14 cellular contexts compared by ENCODE assay signal in the genomic region with DNA sequence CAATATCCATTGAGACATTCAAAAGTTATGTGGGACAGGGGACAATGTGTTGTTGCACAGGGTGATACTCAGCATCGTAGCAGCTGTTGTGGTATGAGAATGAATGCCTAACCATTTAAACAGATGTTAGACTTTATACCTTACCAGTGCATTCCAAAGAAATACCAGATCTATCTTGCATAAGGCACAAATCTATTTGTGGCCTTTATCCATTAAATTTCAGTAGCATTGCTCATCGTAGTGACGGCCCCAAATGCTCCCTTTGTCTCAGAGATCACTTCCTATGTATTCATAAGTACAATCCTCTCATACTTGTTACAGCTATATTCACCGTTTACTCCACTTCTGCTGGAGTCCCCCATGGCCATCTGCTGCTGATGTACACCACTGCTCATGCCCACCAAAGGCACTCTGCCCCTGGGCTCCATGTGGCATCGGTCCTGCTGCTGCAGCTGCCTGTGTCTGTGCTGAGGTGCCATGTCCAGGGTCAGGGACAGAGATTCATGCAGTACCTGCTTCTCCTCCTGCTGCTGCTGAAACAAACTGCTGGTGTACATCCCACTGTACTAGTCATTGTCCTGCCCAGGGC.
DNase-seq lines count a peak whose midpoint lies in the region; ATAC-seq, FAIRE-seq and TF ChIP-seq lines count a peak whose summit lies in the region.
"Had no signal": no experiment of that assay in that cellular context is flagged by ENCODE, and none has a peak within 500 bp of the region (broad histone marks: within the 10 kb centered on the region; RNA-seq: fewer than 3 reads in every experiment).

No MANE protein-coding gene starts in this region.

- no peak for FAIRE-seq in A549 (lab: Jason Lieb, UNC)

- H3K4me2 ChIP-seq in A549: peak overlapping the region; percentile 17; the same call in 2 of the 3 replicates

- H3K9me3 ChIP-seq in A549: no peaks in the 10 kb centered on the region
- no peaks in the 10 kb centered on the region for H3K9me3 ChIP-seq in colonic mucosa
- no peaks in the 10 kb centered on the region for H3K9me3 ChIP-seq in liver (ENCODE audit: control insufficient read depth in 4 of 4, low read length in 3 of 4)
- H3K9me3 ChIP-seq: BLaER1 had no signal

- no peak overlapping the region for H3K9ac ChIP-seq in colonic mucosa (ENCODE audit: low read depth in 2 of 2, low read length in 2 of 2)
- no peak overlapping the region for H3K9ac ChIP-seq in liver (ENCODE audit: low read depth in 1 of 2, low read length in 2 of 2)
- H3K9ac ChIP-seq: BLaER1 had no signal

- intact Hi-C loops in colonic mucosa (cut with DNase I): loop anchor here (10.0 kb wide), 1 partner anchor 280 kb away; no protein-coding TSS in a partner anchor
- intact Hi-C loops in CD14-positive monocyte (cut with micrococcal nuclease): loop anchor here (2.0 to 5.0 kb wide), 2 partner anchors 98 kb away; a partner anchor contains a TSS
- intact Hi-C loops in activated T-helper 1 cell treated with anti-CD3 and anti-CD28 coated beads, Interleukin-12 subunit alpha, Interleukin-12 subunit beta, Interleukin-2, Interleukin-4 antibody, amounts not matched to agents 30 ng/mL and 10 ng/mL and 1 ng/mL, durations not matched to agents 14 hours and 24 hours and 36 hours (cut with micrococcal nuclease): loop anchor here (5.0 kb wide), 1 partner anchor 1432 kb away; no protein-coding TSS in a partner anchor

- CTCF ChIA-PET in A549 (lab: Yijun Ruan, JAX): interaction anchor here (0.9 to 2.7 kb wide), 5 partner anchors 16 to 292 kb away, joined by 3 to 26 read pairs (median 7); a partner anchor contains a TSS

- no peak overlapping the region for H3K4me3 ChIP-seq in A549
- H3K4me3 ChIP-seq in colonic mucosa: no peak overlapping the region
- H3K4me3 ChIP-seq in liver (ENCODE audit: low read depth in 1 of 3, low read length in 3 of 3): no peak overlapping the region
- H3K4me3 ChIP-seq: BLaER1 had no signal

- H3K4me1 ChIP-seq in A549 (peaks cover 9% of the 10 kb centered on the region; the same call in 2 of the 3 replicates), colonic mucosa (no peaks in the 10 kb centered on the region), liver (ENCODE audit: control insufficient read depth in 4 of 4, insufficient read depth in 4 of 4, low read length in 3 of 4) (peaks cover 0 to 24% (median 14%) of the 10 kb centered on the region in 4 donors)

- H3K36me3 ChIP-seq in colonic mucosa (no peaks in the 10 kb centered on the region), liver (ENCODE audit: control insufficient read depth in 4 of 4, insufficient read depth in 3 of 4, low read depth in 1 of 4, low read length in 3 of 4) (no peaks in the 10 kb centered on the region)
- H3K36me3 ChIP-seq: BLaER1 had no signal

- no peaks in the 10 kb centered on the region for H3K36me3 Mint-ChIP-seq in CD14-positive monocyte
- H3K36me3 Mint-ChIP-seq in activated T-helper 1 cell treated with anti-CD3 and anti-CD28 coated beads, Interleukin-12 subunit alpha, Interleukin-12 subunit beta, Interleukin-2, Interleukin-4 antibody, amounts not matched to agents 30 ng/mL and 10 ng/mL and 1 ng/mL, durations not matched to agents 14 hours and 24 hours and 36 hours (ENCODE audit: low read depth): no peaks in the 10 kb centered on the region
- H3K36me3 Mint-ChIP-seq: immature natural killer cell had no signal

- ATAC-seq in A549: peak; percentile 67 to 79
- ATAC-seq in HG03457 (IDR thresholded peaks at IDR 0.05; ENCODE audit: unreplicated experiment): no peak
- ATAC-seq: stimulated activated naive CD8-positive, alpha-beta T cell treated with anti-CD3 and anti-CD28 coated beads, Interleukin-15, amount 100 ng/mL, for 72 hours had no signal

- H3K27me3 ChIP-seq in colonic mucosa (no peaks in the 10 kb centered on the region), liver (ENCODE audit: control insufficient read depth in 4 of 4, insufficient read depth in 4 of 4, low read length in 3 of 4) (no peaks in the 10 kb centered on the region)
- H3K27me3 ChIP-seq: BLaER1 had no signal

- H3K27me3 Mint-ChIP-seq in CD14-positive monocyte (ENCODE audit: low read depth in 3 of 3): peaks cover 0 to 3% (median 0%) of the 10 kb centered on the region in 3 donors
- H3K27me3 Mint-ChIP-seq in activated T-helper 1 cell treated with anti-CD3 and anti-CD28 coated beads, Interleukin-12 subunit alpha, Interleukin-12 subunit beta, Interleukin-2, Interleukin-4 antibody, amounts not matched to agents 30 ng/mL and 10 ng/mL and 1 ng/mL, durations not matched to agents 14 hours and 24 hours and 36 hours (ENCODE audit: insufficient read depth): peaks cover 6% of the 10 kb centered on the region
- H3K27me3 Mint-ChIP-seq: activated B cell treated with CpG ODN at 0.5 μM for 24 hours had no signal

- H3K4me3 Mint-ChIP-seq in CD14-positive monocyte: no peak overlapping the region
- H3K4me3 Mint-ChIP-seq in activated T-helper 1 cell treated with anti-CD3 and anti-CD28 coated beads, Interleukin-12 subunit alpha, Interleukin-12 subunit beta, Interleukin-2, Interleukin-4 antibody, amounts not matched to agents 30 ng/mL and 10 ng/mL and 1 ng/mL, durations not matched to agents 14 hours and 24 hours and 36 hours: no peak overlapping the region
- H3K4me3 Mint-ChIP-seq: activated B cell treated with CpG ODN at 0.5 μM for 24 hours; immature natural killer cell; stimulated activated naive CD8-positive, alpha-beta T cell treated with anti-CD3 and anti-CD28 coated beads, Interleukin-15, amount 100 ng/mL, for 72 hours had no signal

- no peak for TF ChIP-seq EP300 in A549 (IDR thresholded peaks at IDR 0.05)

- H3K9me3 Mint-ChIP-seq in CD14-positive monocyte: no peaks in the 10 kb centered on the region
- no peaks in the 10 kb centered on the region for H3K9me3 Mint-ChIP-seq in activated T-helper 1 cell treated with anti-CD3 and anti-CD28 coated beads, Interleukin-12 subunit alpha, Interleukin-12 subunit beta, Interleukin-2, Interleukin-4 antibody, amounts not matched to agents 30 ng/mL and 10 ng/mL and 1 ng/mL, durations not matched to agents 14 hours and 24 hours and 36 hours
- H3K9me3 Mint-ChIP-seq: activated B cell treated with CpG ODN at 0.5 μM for 24 hours; immature natural killer cell; stimulated activated naive CD8-positive, alpha-beta T cell treated with anti-CD3 and anti-CD28 coated beads, Interleukin-15, amount 100 ng/mL, for 72 hours had no signal

- peak overlapping the region in 1 of 7 donors; percentile 53 for H3K27ac Mint-ChIP-seq in CD14-positive monocyte
- H3K27ac Mint-ChIP-seq in activated T-helper 1 cell treated with anti-CD3 and anti-CD28 coated beads, Interleukin-12 subunit alpha, Interleukin-12 subunit beta, Interleukin-2, Interleukin-4 antibody, amounts not matched to agents 30 ng/mL and 10 ng/mL and 1 ng/mL, durations not matched to agents 14 hours and 24 hours and 36 hours: no peak overlapping the region
- H3K27ac Mint-ChIP-seq: activated B cell treated with CpG ODN at 0.5 μM for 24 hours; stimulated activated naive CD8-positive, alpha-beta T cell treated with anti-CD3 and anti-CD28 coated beads, Interleukin-15, amount 100 ng/mL, for 72 hours had no signal

- peak in 1 of 2 experiments; percentile 16 for DNase-seq in A549 (ENCODE audit: low read depth in 1 of 2, low spot score in 1 of 2)
- DNase-seq in M059J (ENCODE audit: low read depth): peak; percentile 91
- no peak for DNase-seq in colonic mucosa
- no peak for DNase-seq in effector CD4-positive, alpha-beta T cell
- no peak for DNase-seq in CD14-positive monocyte (ENCODE audit: low spot score)
- no peak for DNase-seq in activated T-helper 1 cell treated with anti-CD3 and anti-CD28 coated beads, Interleukin-12 subunit alpha, Interleukin-12 subunit beta, Interleukin-2, Interleukin-4 antibody, amounts not matched to agents 30 ng/mL and 10 ng/mL and 1 ng/mL, durations not matched to agents 14 hours and 24 hours and 36 hours (ENCODE audit: low spot score)
- DNase-seq: activated B cell treated with CpG ODN at 0.5 μM for 24 hours; H7; immature natural killer cell; NCI-H69; stimulated activated naive CD8-positive, alpha-beta T cell treated with anti-CD3 and anti-CD28 coated beads, Interleukin-15, amount 100 ng/mL, for 72 hours had no signal

- H3K27ac ChIP-seq in A549 (0 out of 6 replicates have a peak overlapping the region, but pooled peaks of 1 of the 2 experiments have one; percentile 6), colonic mucosa (peak overlapping the region; percentile 9), liver (ENCODE audit: low read depth in 1 of 2, low read length in 2 of 2) (no peak overlapping the region)
- H3K27ac ChIP-seq: BLaER1 had no signal

- peaks cover 1% of the 10 kb centered on the region for H3K4me1 Mint-ChIP-seq in CD14-positive monocyte
- H3K4me1 Mint-ChIP-seq in activated T-helper 1 cell treated with anti-CD3 and anti-CD28 coated beads, Interleukin-12 subunit alpha, Interleukin-12 subunit beta, Interleukin-2, Interleukin-4 antibody, amounts not matched to agents 30 ng/mL and 10 ng/mL and 1 ng/mL, durations not matched to agents 14 hours and 24 hours and 36 hours (ENCODE audit: low read depth): no peaks in the 10 kb centered on the region
- H3K4me1 Mint-ChIP-seq: immature natural killer cell; stimulated activated naive CD8-positive, alpha-beta T cell treated with anti-CD3 and anti-CD28 coated beads, Interleukin-15, amount 100 ng/mL, for 72 hours had no signal

- WGBS in A549 (ENCODE audit: missing lambda C conversion rate): 10% methylated on average over 5 of the region's 5 CpGs
- 61% methylated on average over 5 of the region's 5 CpGs for WGBS in liver

- no peak for TF ChIP-seq POLR2A in A549 (IDR thresholded peaks at IDR 0.05; ENCODE audit: low read length)

- no peak for TF ChIP-seq RAD21 in A549 (conservative IDR thresholded peaks at IDR 0.05 in 1 of 2, IDR thresholded peaks at IDR 0.05 in 1 of 2)
- no peak for TF ChIP-seq RAD21 in liver (IDR thresholded peaks at IDR 0.05)

- POLR2A ChIA-PET in A549 (lab: Yijun Ruan, JAX): no interaction called here

- no peak for TF ChIP-seq CTCF in A549 (IDR thresholded peaks at IDR 0.05)
- TF ChIP-seq CTCF in colonic mucosa (IDR thresholded peaks at IDR 0.05): no peak
- no peak for TF ChIP-seq CTCF in liver (IDR thresholded peaks at IDR 0.05; ENCODE audit: low read depth, low read length, missing input control)
- no peak for TF ChIP-seq CTCF in CD14-positive monocyte (IDR thresholded peaks at IDR 0.05)

TF ChIP-seq in A549, 52 proteins besides CTCF, POLR2A, EP300 and RAD21 (continues in another document):
- TF ChIP-seq RNF2 (IDR thresholded peaks at IDR 0.05; ENCODE audit: borderline replicate concordance, low read depth) (no peak), HDAC2 (IDR thresholded peaks at IDR 0.05) (no peak)

TF ChIP-seq in liver, 16 proteins besides CTCF, POLR2A, EP300 and RAD21 (continues in another document):
- TF ChIP-seq HNF4G (IDR thresholded peaks at IDR 0.05) (no peak), HNF4A (conservative IDR thresholded peaks at IDR 0.05) (peak; percentile 37 to 39)
